Comparison of ENCODE assay signal across 8 cellular contexts in genomic region chr18:35582310-35582682, GRCh38. TPM values are rescaled to one million over a fixed set of nuclear protein-coding genes. Genes with fewer than 3 reads are reported as not detected.
A peak's percentile ranks its signal among the peaks of the same experiment; 100 is the strongest.
DNase-seq lines count a peak whose midpoint lies in the region; ATAC-seq and TF ChIP-seq lines count a peak whose summit lies in the region.

No MANE protein-coding gene starts in this region.

- no peak for TF ChIP-seq RAD21 in liver (IDR thresholded peaks at IDR 0.05)

- TF ChIP-seq CTCF in liver (IDR thresholded peaks at IDR 0.05; ENCODE audit: low read depth, low read length, missing input control) (no peak), transverse colon (IDR thresholded peaks at IDR 0.05) (no peak)

- CTCF ChIA-PET in activated naive CD4-positive, alpha-beta T cell treated with anti-CD3 and anti-CD28 coated beads, Interleukin-2, amount 10 ng/mL, durations not matched to agents 7 days and 5 days (lab: Charles Lee), result interaction anchor here (1.2 kb wide), 1 partner anchor 34 kb away, joined by 3 read pairs; no protein-coding TSS in a partner anchor

- peak overlapping the region; percentile 79 for H3K4me3 Mint-ChIP-seq in activated naive CD4-positive, alpha-beta T cell treated with anti-CD3 and anti-CD28 coated beads, Interleukin-2, amount 10 ng/mL, durations not matched to agents 7 days and 5 days
- peak overlapping the region; percentile 81 for H3K4me3 Mint-ChIP-seq in activated naive CD8-positive, alpha-beta T cell treated with anti-CD3 and anti-CD28 coated beads, Interleukin-2, amount 50 U/mL, for 24 hours

- H3K27ac Mint-ChIP-seq in activated naive CD4-positive, alpha-beta T cell treated with anti-CD3 and anti-CD28 coated beads, Interleukin-2, amount 10 ng/mL, durations not matched to agents 7 days and 5 days, result peak overlapping the region; percentile 74
- peak overlapping the region; percentile 81 for H3K27ac Mint-ChIP-seq in activated naive CD8-positive, alpha-beta T cell treated with anti-CD3 and anti-CD28 coated beads, Interleukin-2, amount 50 U/mL, for 24 hours

- peaks cover 27% of the 10 kb centered on the region for H3K4me1 Mint-ChIP-seq in activated naive CD4-positive, alpha-beta T cell treated with anti-CD3 and anti-CD28 coated beads, Interleukin-2, amount 10 ng/mL, durations not matched to agents 7 days and 5 days
- peaks cover 26% of the 10 kb centered on the region for H3K4me1 Mint-ChIP-seq in activated naive CD8-positive, alpha-beta T cell treated with anti-CD3 and anti-CD28 coated beads, Interleukin-2, amount 50 U/mL, for 24 hours

- 16% methylated on average over 4 of the region's 4 CpGs for WGBS in liver
- 10% methylated on average over 4 of the region's 4 CpGs; no CpG with 5 or more reads in 1 of the 2 donors for WGBS in transverse colon (ENCODE audit: low coverage in 1 of 2), 2 donors

- no peak for DNase-seq in activated naive CD4-positive, alpha-beta T cell treated with anti-CD3 and anti-CD28 coated beads, Interleukin-2, amount 10 ng/mL, durations not matched to agents 7 days and 5 days
- DNase-seq in activated naive CD4-positive, alpha-beta T cell treated with anti-CD3 and anti-CD28 coated beads, Interleukin-2, amount 50 U/mL, for 16 hours, result no peak
- no peak for DNase-seq in activated naive CD8-positive, alpha-beta T cell treated with anti-CD3 and anti-CD28 coated beads, Interleukin-2, amount 50 U/mL, for 24 hours
- no peak for DNase-seq in transverse colon
- DNase-seq in NCI-H1092 treated with DMSO at 0.1 percent for 48 hours (lab: John Stamatoyannopoulos, UW), result no peak
- DNase-seq in central memory CD4-positive, alpha-beta T cell, result no peak

- H3K9me3 ChIP-seq in liver (ENCODE audit: control insufficient read depth in 4 of 4, low read length in 3 of 4) (no peaks in the 10 kb centered on the region), transverse colon (peaks cover 0 to 2% of the 10 kb centered on the region in 2 donors)

- no peak for TF ChIP-seq POLR2A in transverse colon (IDR thresholded peaks at IDR 0.05)

- no peak for TF ChIP-seq EP300 in transverse colon (IDR thresholded peaks at IDR 0.05; ENCODE audit: low read depth)

- H3K36me3 ChIP-seq in liver (ENCODE audit: control insufficient read depth in 4 of 4, insufficient read depth in 3 of 4, low read depth in 1 of 4, low read length in 3 of 4), result no peaks in the 10 kb centered on the region
- H3K36me3 ChIP-seq in transverse colon, result no peaks in the 10 kb centered on the region

- no peaks in the 10 kb centered on the region for H3K27me3 ChIP-seq in liver (ENCODE audit: control insufficient read depth in 4 of 4, insufficient read depth in 4 of 4, low read length in 3 of 4)
- H3K27me3 ChIP-seq in transverse colon, result no peaks in the 10 kb centered on the region

- peaks cover 10% of the 10 kb centered on the region for H3K36me3 Mint-ChIP-seq in activated naive CD4-positive, alpha-beta T cell treated with anti-CD3 and anti-CD28 coated beads, Interleukin-2, amount 10 ng/mL, durations not matched to agents 7 days and 5 days
- peaks cover 5% of the 10 kb centered on the region for H3K36me3 Mint-ChIP-seq in activated naive CD8-positive, alpha-beta T cell treated with anti-CD3 and anti-CD28 coated beads, Interleukin-2, amount 50 U/mL, for 24 hours (ENCODE audit: low read depth)

- H3K27ac ChIP-seq in liver (ENCODE audit: low read depth in 1 of 2, low read length in 2 of 2) (peak overlapping the region; percentile 44 to 52), transverse colon (peak overlapping the region; percentile 79 to 86 (median 84))

- no peaks in the 10 kb centered on the region for H3K27me3 Mint-ChIP-seq in activated naive CD4-positive, alpha-beta T cell treated with anti-CD3 and anti-CD28 coated beads, Interleukin-2, amount 10 ng/mL, durations not matched to agents 7 days and 5 days
- H3K27me3 Mint-ChIP-seq in activated naive CD8-positive, alpha-beta T cell treated with anti-CD3 and anti-CD28 coated beads, Interleukin-2, amount 50 U/mL, for 24 hours, result peaks cover 11% of the 10 kb centered on the region

- H3K9me3 Mint-ChIP-seq in activated naive CD4-positive, alpha-beta T cell treated with anti-CD3 and anti-CD28 coated beads, Interleukin-2, amount 10 ng/mL, durations not matched to agents 7 days and 5 days, result peaks cover 8% of the 10 kb centered on the region
- peaks cover 4% of the 10 kb centered on the region for H3K9me3 Mint-ChIP-seq in activated naive CD8-positive, alpha-beta T cell treated with anti-CD3 and anti-CD28 coated beads, Interleukin-2, amount 50 U/mL, for 24 hours

- intact Hi-C loops in transverse colon (cut with DNase I; ENCODE audit: low total_unique reads), result loop anchor here (5.0 kb wide), 1 partner anchor 515 kb away; no protein-coding TSS in a partner anchor

- no peak for ATAC-seq in activated naive CD8-positive, alpha-beta T cell treated with anti-CD3 and anti-CD28 coated beads, Interleukin-2, amount 50 U/mL, for 24 hours
- no peak for ATAC-seq in GM21825 (IDR thresholded peaks at IDR 0.05; ENCODE audit: unreplicated experiment)

- peaks cover 0 to 11% (median 2%) of the 10 kb centered on the region in 4 donors for H3K4me1 ChIP-seq in liver (ENCODE audit: control insufficient read depth in 4 of 4, insufficient read depth in 4 of 4, low read length in 3 of 4)
- H3K4me1 ChIP-seq in transverse colon, result peaks cover 0 to 43% (median 38%) of the 10 kb centered on the region in 4 donors

- in situ Hi-C loops in transverse colon (cut with MboI; ENCODE audit: low pct_ligation_motif_present in 1 of 4, low pct_unique_long_range_greater_than_20kb in 1 of 4, low sequenced_read_pairs in 3 of 4), result no loop called here

- H3K9ac ChIP-seq in liver (ENCODE audit: low read depth in 1 of 2, low read length in 2 of 2), result peak overlapping the region; percentile 21 to 83

- peak overlapping the region; percentile 62 to 83 (median 81) for H3K4me3 ChIP-seq in liver (ENCODE audit: low read depth in 1 of 3, low read length in 3 of 3)
- H3K4me3 ChIP-seq in transverse colon, result peak overlapping the region; percentile 68 to 89 (median 77)

TF ChIP-seq in liver, 16 proteins besides CTCF, POLR2A, EP300 and RAD21:
- TF ChIP-seq FOXA1 (IDR thresholded peaks at IDR 0.05) (no peak), YY1 (IDR thresholded peaks at IDR 0.05) (no peak), JUND (IDR thresholded peaks at IDR 0.05) (no peak), RXRA (IDR thresholded peaks at IDR 0.05) (no peak)

RNA-seq across cellular contexts. Expression of gene GALNT1, which starts 0.8 kb away (rescaled TPM):
- 10 to 100 TPM; 28.2 to 42.2 TPM for total RNA-seq in liver
- polyA plus RNA-seq in liver, result 10 to 100 TPM; 13.9 to 24.8 TPM
- total RNA-seq in transverse colon, result 10 to 100 TPM; 21.7 to 86.8 (median 57.6) TPM
